In the genomic region with DNA sequence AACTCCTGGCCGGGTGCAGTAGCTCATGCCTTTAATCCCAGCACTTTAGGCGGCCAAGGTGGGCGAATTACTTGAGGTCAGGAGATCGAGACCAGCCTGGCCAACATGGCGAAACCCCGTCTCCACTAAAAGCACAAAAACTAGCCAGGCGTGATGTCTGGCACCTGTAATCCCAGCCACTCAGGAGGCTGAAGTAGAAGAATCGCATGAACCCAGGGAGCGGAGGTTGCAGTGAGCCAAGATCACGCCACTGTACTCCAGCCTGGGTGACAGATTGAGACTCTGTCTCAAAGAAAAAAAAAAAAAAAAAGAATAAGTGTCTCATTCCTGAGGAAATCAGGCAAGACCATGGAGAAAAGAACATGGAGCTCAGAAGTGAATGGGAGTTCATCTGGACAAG, we compare ENCODE assay signal across 8 cellular contexts. TPM values are rescaled to one million over a fixed set of nuclear protein-coding genes. Genes with fewer than 3 reads are reported as not detected.
DNase-seq lines count a peak whose midpoint lies in the region; ATAC-seq and TF ChIP-seq lines count a peak whose summit lies in the region.
"Not testable (repeated sequence)": the region's sequence is repeated elsewhere in the genome, so short reads cannot be mapped to it uniquely, and the experiment has no call there.

No MANE protein-coding gene starts in this region.

- H3K9me3 Mint-ChIP-seq in GM23338; activated CD4-positive, alpha-beta memory T cell treated with anti-CD3 and anti-CD28 coated beads, Interleukin-2, amount 10 ng/mL, durations not matched to agents 7 days and 5 days; brain: not testable (repeated sequence)

- H3K27me3 Mint-ChIP-seq in GM23338 (ENCODE audit: insufficient read depth, low read depth, poor library complexity); activated CD4-positive, alpha-beta memory T cell treated with anti-CD3 and anti-CD28 coated beads, Interleukin-2, amount 10 ng/mL, durations not matched to agents 7 days and 5 days; brain: not testable (repeated sequence)

- H2AFZ ChIP-seq in GM23338; OCI-LY3 (ENCODE audit: low read depth, low read length): not testable (repeated sequence)

- not testable (repeated sequence) for H3K9me3 ChIP-seq in AG04450 (ENCODE audit: control insufficient read depth, insufficient read depth, low read length); OCI-LY3 (ENCODE audit: insufficient read depth, low read length); mesodermal cell (ENCODE audit: control insufficient read depth, low read length); skeletal muscle tissue (ENCODE audit: control insufficient read depth in 3 of 3, low read length in 3 of 3)

- peak overlapping the region; percentile 99 for H3K4me3 Mint-ChIP-seq in GM23338
- peak overlapping the region; percentile 87 for H3K4me3 Mint-ChIP-seq in activated CD4-positive, alpha-beta memory T cell treated with anti-CD3 and anti-CD28 coated beads, Interleukin-2, amount 10 ng/mL, durations not matched to agents 7 days and 5 days
- peak overlapping the region in 3 of 5 experiments; percentile 94 to 98 (median 97) for H3K4me3 Mint-ChIP-seq in brain

- TF ChIP-seq CTCF in AG04450 (IDR thresholded peaks at IDR 0.05; ENCODE audit: low read depth, low read length); GM23338 (conservative IDR thresholded peaks at IDR 0.05; ENCODE audit: low read depth in 2 of 2); OCI-LY3 (IDR thresholded peaks at IDR 0.05; ENCODE audit: low read depth, low read length); brain (conservative IDR thresholded peaks at IDR 0.05); fibroblast of pulmonary artery (IDR thresholded peaks at IDR 0.05; ENCODE audit: low read length, missing control alignments): not testable (repeated sequence)

- peaks cover 13% of the 10 kb centered on the region for H3K36me3 ChIP-seq in GM23338 (ENCODE audit: insufficient read depth)
- peaks cover 47% of the 10 kb centered on the region for H3K36me3 ChIP-seq in OCI-LY3 (replicated peaks; ENCODE audit: low read depth, low read length)
- H3K36me3 ChIP-seq in mesodermal cell (ENCODE audit: control insufficient read depth, insufficient read depth, low read length): peaks cover 59% of the 10 kb centered on the region
- H3K36me3 ChIP-seq in skeletal muscle tissue (ENCODE audit: control insufficient read depth in 3 of 3, insufficient read depth in 3 of 3, low read length in 3 of 3): peaks cover 22 to 39% (median 38%) of the 10 kb centered on the region in 3 donors

- H3K4me1 Mint-ChIP-seq in GM23338 (peaks cover 14% of the 10 kb centered on the region; the same call in 2 of the 3 replicates), brain (peaks cover 20% of the 10 kb centered on the region)
- H3K4me1 Mint-ChIP-seq in activated CD4-positive, alpha-beta memory T cell treated with anti-CD3 and anti-CD28 coated beads, Interleukin-2, amount 10 ng/mL, durations not matched to agents 7 days and 5 days: peaks cover 42% of the 10 kb centered on the region

- POLR2A ChIA-PET in AG04450 (lab: Yijun Ruan, JAX): not testable (repeated sequence)
- POLR2A ChIA-PET in activated CD4-positive, alpha-beta memory T cell treated with anti-CD3 and anti-CD28 coated beads, Interleukin-2, amount 10 ng/mL, durations not matched to agents 7 days and 5 days (lab: Charles Lee): interaction anchor here (1.9 kb wide), 1 partner anchor 153 kb away, joined by 11 read pairs; no protein-coding TSS in a partner anchor

- peaks cover 43% of the 10 kb centered on the region for H3K79me2 ChIP-seq in GM23338 (replicated peaks; ENCODE audit: insufficient read depth)
- peaks cover 78% of the 10 kb centered on the region for H3K79me2 ChIP-seq in OCI-LY3 (ENCODE audit: low read length)

- 93 to 99% methylated on average over 8 to 9 of the region's 10 CpGs for WGBS in mesodermal cell (ENCODE audit: insufficient coverage in 2 of 2), 2 experiments

- not testable (repeated sequence) for H3K9me2 ChIP-seq in GM23338 (ENCODE audit: insufficient read depth)

- H3K4me2 ChIP-seq in GM23338 (peak overlapping the region; percentile 94; the same call in 1 of the 2 replicates), OCI-LY3 (ENCODE audit: low read length) (peak overlapping the region; percentile 91)

- H3K27ac ChIP-seq in AG04450 (ENCODE audit: low read depth, low read length); GM23338 (ENCODE audit: low read depth); mesodermal cell (ENCODE audit: low read depth, low read length, severe bottlenecking); skeletal muscle tissue (ENCODE audit: low read depth, low read length): not testable (repeated sequence)
- peak overlapping the region; percentile 95 for H3K27ac ChIP-seq in OCI-LY3 (ENCODE audit: low read length)

- H3K9ac ChIP-seq in OCI-LY3 (ENCODE audit: low read length): peak overlapping the region; percentile 95
- peak overlapping the region; percentile 92 to 95 (median 95) for H3K9ac ChIP-seq in skeletal muscle tissue (ENCODE audit: low read depth in 1 of 3, low read length in 3 of 3)

- H3F3A ChIP-seq in GM23338 (replicated peaks; ENCODE audit: low read depth): not testable (repeated sequence)

- H3K27me3 ChIP-seq in AG04450 (ENCODE audit: control insufficient read depth, insufficient read depth, low read length); GM23338 (ENCODE audit: insufficient read depth); OCI-LY3 (ENCODE audit: low read depth, low read length); skeletal muscle tissue (ENCODE audit: control insufficient read depth in 3 of 3, insufficient read depth in 3 of 3, low read length in 3 of 3): not testable (repeated sequence)

- not testable (repeated sequence) for H3K4me1 ChIP-seq in GM23338 (ENCODE audit: insufficient read depth)
- H3K4me1 ChIP-seq in OCI-LY3 (ENCODE audit: low read length) (peaks cover 65% of the 10 kb centered on the region), mesodermal cell (ENCODE audit: control insufficient read depth, insufficient read depth, low read length, poor library complexity, severe bottlenecking) (peaks cover 19% of the 10 kb centered on the region), skeletal muscle tissue (ENCODE audit: control insufficient read depth in 3 of 3, insufficient read depth in 3 of 3, low read length in 3 of 3) (peaks cover 24 to 38% (median 28%) of the 10 kb centered on the region in 3 donors)

- peaks cover 12% of the 10 kb centered on the region; the same call in 1 of the 2 replicates for H4K20me1 ChIP-seq in GM23338 (replicated peaks; ENCODE audit: insufficient read depth)
- not testable (repeated sequence) for H4K20me1 ChIP-seq in OCI-LY3 (ENCODE audit: insufficient read depth, low read length)

- not testable (repeated sequence) for ATAC-seq in GM23338

- CTCF ChIA-PET in AG04450 (lab: Charles Lee): interaction anchor here (0.7 to 1.2 kb wide), 5 partner anchors 14 to 864 kb away, joined by 3 to 5 read pairs (median 3); a partner anchor contains a TSS
- CTCF ChIA-PET in activated CD4-positive, alpha-beta memory T cell treated with anti-CD3 and anti-CD28 coated beads, Interleukin-2, amount 10 ng/mL, durations not matched to agents 7 days and 5 days (lab: Charles Lee): interaction anchor here (1.2 to 4.3 kb wide), 3 partner anchors 14 to 156 kb away, joined by 5 to 17 read pairs (median 5); no protein-coding TSS in a partner anchor

- DNase-seq in AG04450 (ENCODE audit: low read depth, low spot score); GM23338 (ENCODE audit: low spot score); activated CD4-positive, alpha-beta memory T cell treated with anti-CD3 and anti-CD28 coated beads, Interleukin-2, amount 10 ng/mL, durations not matched to agents 7 days and 5 days; fibroblast of pulmonary artery (ENCODE audit: low read depth): not testable (repeated sequence)

- H3K4me3 ChIP-seq in AG04450 (ENCODE audit: low read depth, low read length): peak overlapping the region; percentile 97
- H3K4me3 ChIP-seq in GM23338: peak overlapping the region; percentile 91
- H3K4me3 ChIP-seq in OCI-LY3 (ENCODE audit: low read length): peak overlapping the region; percentile 87
- H3K4me3 ChIP-seq in fibroblast of pulmonary artery (replicated peaks; ENCODE audit: low read depth, low read length): peak overlapping the region; percentile 83
- H3K4me3 ChIP-seq in mesodermal cell (ENCODE audit: extremely low read depth, insufficient read depth, low read length, poor library complexity, severe bottlenecking): peak overlapping the region; percentile 92
- H3K4me3 ChIP-seq in skeletal muscle tissue (ENCODE audit: low read length in 3 of 3): peak overlapping the region; percentile 94 to 96 (median 96)

- H3K27ac Mint-ChIP-seq in GM23338; activated CD4-positive, alpha-beta memory T cell treated with anti-CD3 and anti-CD28 coated beads, Interleukin-2, amount 10 ng/mL, durations not matched to agents 7 days and 5 days: not testable (repeated sequence)
- peak overlapping the region in 2 of 5 experiments; percentile 100 for H3K27ac Mint-ChIP-seq in brain

- H3K36me3 Mint-ChIP-seq in GM23338 (ENCODE audit: low read depth): peaks cover 27% of the 10 kb centered on the region
- H3K36me3 Mint-ChIP-seq in activated CD4-positive, alpha-beta memory T cell treated with anti-CD3 and anti-CD28 coated beads, Interleukin-2, amount 10 ng/mL, durations not matched to agents 7 days and 5 days (ENCODE audit: low read depth): peaks cover 31% of the 10 kb centered on the region
- H3K36me3 Mint-ChIP-seq in brain: peaks cover 34% of the 10 kb centered on the region

RNA-seq across cellular contexts. Expression of a gene that starts 1.2 kb away (rescaled TPM):
- 55.6 and 65.0 TPM in 2 replicates for polyA plus RNA-seq in AG04450 (2011; rRNA removed)
- 20.1 and 23.4 TPM in 2 replicates for polyA minus RNA-seq in AG04450 (2011; rRNA and poly(A)+ RNA removed)
- total RNA-seq in GM23338 (2014; rRNA removed; shearing (Covaris generic)): 35.8 and 36.3 TPM in 2 replicates
- polyA plus RNA-seq in GM23338 (2016; fragmentation: Nextera tagmentation; extraction: Ambion mirVana): 49.6 and 57.9 TPM in 2 replicates
- 10 to 100 TPM; 48.5 to 50.3 TPM for total RNA-seq in activated CD4-positive, alpha-beta memory T cell treated with anti-CD3 and anti-CD28 coated beads, Interleukin-2, amount 10 ng/mL, durations not matched to agents 7 days and 5 days
- polyA plus RNA-seq in brain (ENCODE audit: insufficient read depth, low read depth, low replicate concordance): 68.4 TPM
- 53.3 TPM for polyA plus RNA-seq in mesodermal cell (2013, experiment 1 of 2)
- polyA plus RNA-seq in mesodermal cell (2013, experiment 2 of 2): 47.2 TPM
- 13.0 TPM for total RNA-seq in skeletal muscle tissue

RNA-seq across cellular contexts. Expression of a gene that starts 1.5 kb away (rescaled TPM):
- polyA plus RNA-seq in AG04450 (2011; rRNA removed): 23.1 and 28.0 TPM in 2 replicates
- 6.4 and 7.6 TPM in 2 replicates for polyA minus RNA-seq in AG04450 (2011; rRNA and poly(A)+ RNA removed)
- 20.9 and 26.1 TPM in 2 replicates for total RNA-seq in GM23338 (2014; rRNA removed; shearing (Covaris generic))
- 35.9 and 39.1 TPM in 2 replicates for polyA plus RNA-seq in GM23338 (2016; fragmentation: Nextera tagmentation; extraction: Ambion mirVana)
- total RNA-seq in activated CD4-positive, alpha-beta memory T cell treated with anti-CD3 and anti-CD28 coated beads, Interleukin-2, amount 10 ng/mL, durations not matched to agents 7 days and 5 days: 10 to 100 TPM; 20.3 to 23.9 TPM
- 21.8 TPM for polyA plus RNA-seq in brain (ENCODE audit: insufficient read depth, low read depth, low replicate concordance)
- polyA plus RNA-seq in mesodermal cell (2013, experiment 1 of 2): 30.9 TPM
- polyA plus RNA-seq in mesodermal cell (2013, experiment 2 of 2): 29.1 TPM
- total RNA-seq in skeletal muscle tissue: 12.0 TPM
